ENCODE assay signal across 35 cellular contexts in genomic region chr12:121602766-121603165, GRCh38.
"Had no signal": no experiment of that assay in that cellular context is flagged by ENCODE, and none has a peak within 500 bp of the region (broad histone marks: within the 10 kb centered on the region; RNA-seq: fewer than 3 reads in every experiment).

No MANE protein-coding gene starts in this region.

- H3K27me3 Mint-ChIP-seq: activated B cell treated with CpG ODN at 0.5 μM for 24 hours; activated CD4-positive, alpha-beta memory T cell treated with anti-CD3 and anti-CD28 coated beads for 36 hours; activated CD4-positive, alpha-beta T cell treated with anti-CD3 and anti-CD28 coated beads, Interleukin-2, amount 10 ng/mL, durations not matched to agents 24 days and 14 days; activated CD8-positive, alpha-beta T cell treated with anti-CD3 and anti-CD28 coated beads for 36 hours; activated naive CD8-positive, alpha-beta T cell treated with anti-CD3 and anti-CD28 coated beads for 36 hours; activated T-helper 17 cell treated with anti-CD3 and anti-CD28 coated beads, Interleukin-2, amount 50 U/mL, for 72 hours had no signal

- H3K27ac ChIP-seq: adrenal gland, body of pancreas, brain microvascular endothelial cell, breast epithelium, VCaP had no signal

- H3K36me3 Mint-ChIP-seq: activated CD4-positive, alpha-beta memory T cell treated with anti-CD3 and anti-CD28 coated beads for 36 hours; activated naive CD4-positive, alpha-beta T cell treated with anti-CD3 and anti-CD28 coated beads, Interleukin-2, amount 50 U/mL, for 72 hours; activated naive CD8-positive, alpha-beta T cell treated with anti-CD3 and anti-CD28 coated beads for 36 hours had no signal

- H3K4me1 Mint-ChIP-seq: activated naive CD8-positive, alpha-beta T cell treated with anti-CD3 and anti-CD28 coated beads for 36 hours; activated T-helper 17 cell treated with anti-CD3 and anti-CD28 coated beads, Interleukin-2, amount 50 U/mL, for 72 hours had no signal

- ATAC-seq: activated CD8-positive, alpha-beta T cell treated with anti-CD3 and anti-CD28 coated beads for 36 hours; activated naive CD4-positive, alpha-beta T cell treated with anti-CD3 and anti-CD28 coated beads, Interleukin-2, amount 50 U/mL, for 72 hours; activated T-cell treated with anti-CD3 and anti-CD28 coated beads, Interleukin-2, amount 50 U/mL, for 4 hours; activated T-cell treated with anti-CD3 and anti-CD28 coated beads, Interleukin-2, amount 50 U/mL, for 72 hours; activated T-helper 17 cell treated with anti-CD3 and anti-CD28 coated beads, Interleukin-2, amount 50 U/mL, for 72 hours; body of pancreas had no signal

- H3K27me3 ChIP-seq: adrenal gland, body of pancreas, brain microvascular endothelial cell, breast epithelium had no signal

- H3K4me3 ChIP-seq: adrenal gland, body of pancreas, breast epithelium had no signal

- H3K4me3 Mint-ChIP-seq: activated B cell treated with CpG ODN at 0.5 μM for 24 hours; activated CD4-positive, alpha-beta memory T cell treated with anti-CD3 and anti-CD28 coated beads for 36 hours; activated CD4-positive, alpha-beta T cell treated with anti-CD3 and anti-CD28 coated beads, Interleukin-2, amount 10 ng/mL, durations not matched to agents 24 days and 14 days; activated CD8-positive, alpha-beta T cell treated with anti-CD3 and anti-CD28 coated beads for 36 hours; activated naive CD4-positive, alpha-beta T cell treated with anti-CD3 and anti-CD28 coated beads for 36 hours; activated naive CD8-positive, alpha-beta T cell treated with anti-CD3 and anti-CD28 coated beads for 36 hours; activated T-cell treated with anti-CD3 and anti-CD28 coated beads, Interleukin-2, amount 50 U/mL, for 4 hours; activated T-cell treated with anti-CD3 and anti-CD28 coated beads, Interleukin-2, amount 50 U/mL, for 72 hours; activated T-helper 1 cell treated with anti-CD3 and anti-CD28 coated beads, Interleukin-12 subunit alpha, Interleukin-12 subunit beta, Interleukin-2, Interleukin-4 antibody, amounts not matched to agents 30 ng/mL and 10 ng/mL and 1 ng/mL, durations not matched to agents 14 hours and 24 hours and 36 hours; activated T-helper 17 cell treated with anti-CD3 and anti-CD28 coated beads, Interleukin-2, amount 50 U/mL, for 72 hours; T-helper 2 cell treated with Interferon-gamma antibody and Interleukin-4, amounts not matched to agents 5 μg/mL and 100 μg/mL, for 36 hours had no signal

- H3K27ac Mint-ChIP-seq: activated B cell treated with CpG ODN at 0.5 μM for 24 hours; activated CD4-positive, alpha-beta memory T cell treated with anti-CD3 and anti-CD28 coated beads for 36 hours; activated CD4-positive, alpha-beta T cell treated with anti-CD3 and anti-CD28 coated beads, Interleukin-2, amount 10 ng/mL, durations not matched to agents 24 days and 14 days; activated CD8-positive, alpha-beta T cell treated with anti-CD3 and anti-CD28 coated beads for 36 hours; activated naive CD4-positive, alpha-beta T cell treated with anti-CD3 and anti-CD28 coated beads for 36 hours; activated naive CD8-positive, alpha-beta T cell treated with anti-CD3 and anti-CD28 coated beads for 36 hours; activated T-cell treated with anti-CD3 and anti-CD28 coated beads, Interleukin-2, amount 50 U/mL, for 72 hours; activated T-helper 1 cell treated with anti-CD3 and anti-CD28 coated beads, Interleukin-12 subunit alpha, Interleukin-12 subunit beta, Interleukin-2, Interleukin-4 antibody, amounts not matched to agents 30 ng/mL and 10 ng/mL and 1 ng/mL, durations not matched to agents 14 hours and 24 hours and 36 hours; activated T-helper 17 cell treated with anti-CD3 and anti-CD28 coated beads, Interleukin-2, amount 50 U/mL, for 72 hours; T-helper 2 cell treated with Interferon-gamma antibody and Interleukin-4, amounts not matched to agents 5 μg/mL and 100 μg/mL, for 36 hours had no signal

- H3K9me3 ChIP-seq: adrenal gland, body of pancreas, breast epithelium had no signal

- H3K4me1 ChIP-seq: adrenal gland, breast epithelium had no signal

- DNase-seq: activated B cell treated with CpG ODN at 0.5 μM for 24 hours; activated CD4-positive, alpha-beta memory T cell treated with anti-CD3 and anti-CD28 coated beads for 36 hours; activated CD4-positive, alpha-beta T cell treated with anti-CD3 and anti-CD28 coated beads for 4 hours; activated CD4-positive, alpha-beta T cell treated with anti-CD3 and anti-CD28 coated beads, Interleukin-2, amount 10 ng/mL, durations not matched to agents 24 days and 14 days; activated CD4-positive, alpha-beta T cell treated with anti-CD3 and anti-CD28 coated beads, Interleukin-2, amount 50 U/mL, for 1 hour; activated CD4-positive, alpha-beta T cell treated with anti-CD3 and anti-CD28 coated beads, Interleukin-2, amount 50 U/mL, for 4 hours; activated CD4-positive, CD25-positive, alpha-beta regulatory T cell treated with anti-CD3 and anti-CD28 coated beads, Interleukin-2, amount 50 U/mL, for 72 hours; activated CD8-positive, alpha-beta memory T cell treated with anti-CD3 and anti-CD28 coated beads, Interleukin-2, amount 50 U/mL, for 4 hours; activated CD8-positive, alpha-beta T cell treated with anti-CD3 and anti-CD28 coated beads for 36 hours; activated effector memory CD4-positive, alpha-beta T cell treated with anti-CD3 and anti-CD28 coated beads, Interleukin-2, amount 50 U/mL, for 16 hours; activated gamma-delta T cell treated with Interleukin-2 at 50 U/mL for 16 hours; activated naive CD4-positive, alpha-beta T cell; activated naive CD4-positive, alpha-beta T cell treated with anti-CD3 and anti-CD28 coated beads for 36 hours; activated naive CD4-positive, alpha-beta T cell treated with anti-CD3 and anti-CD28 coated beads, Interleukin-2, amount 50 U/mL, for 16 hours; activated naive CD8-positive, alpha-beta T cell treated with anti-CD3 and anti-CD28 coated beads for 36 hours; activated T-cell treated with anti-CD3 and anti-CD28 coated beads for 4 hours; activated T-cell treated with anti-CD3 and anti-CD28 coated beads, Interleukin-2, amount 50 U/mL, for 1 hour; activated T-cell treated with anti-CD3 and anti-CD28 coated beads, Interleukin-2, amount 50 U/mL, for 4 hours; activated T-cell treated with anti-CD3 and anti-CD28 coated beads, Interleukin-2, amount 50 U/mL, for 72 hours; adrenal gland; amniotic stem cell; aorta; body of pancreas; brain microvascular endothelial cell; central memory CD4-positive, alpha-beta T cell; T-helper 2 cell; T-helper 9 cell had no signal

- H3K36me3 ChIP-seq: adrenal gland, brain microvascular endothelial cell, breast epithelium had no signal

- FAIRE-seq: astrocyte, TTC549 had no signal
